Comparison of ENCODE assay signal across 25 cellular contexts in genomic region chr13:92913840-92914239, GRCh38.
"Had no signal": no experiment of that assay in that cellular context is flagged by ENCODE, and none has a peak within 500 bp of the region (broad histone marks: within the 10 kb centered on the region; RNA-seq: fewer than 3 reads in every experiment).

No MANE protein-coding gene starts in this region.

- H3K4me3 ChIP-seq: K562 had no signal

- H3K4me3 Mint-ChIP-seq: IgD-negative memory B cell, T-helper 17 cell had no signal

- H3K4me1 Mint-ChIP-seq: T-helper 17 cell had no signal

- H3K9ac ChIP-seq: KMS-11, SK-N-SH had no signal

- H3K36me3 Mint-ChIP-seq: IgD-negative memory B cell had no signal

- H3K27ac ChIP-seq: HL-60, KMS-11, RWPE1 had no signal

- H3K9me3 ChIP-seq: SK-N-SH had no signal

- H3K27me3 Mint-ChIP-seq: IgD-negative memory B cell, T-helper 17 cell had no signal

- DNase-seq: Kasumi-1, MM.1S, NCI-H1092 treated with DMSO at 0.1 percent for 48 hours, NCI-H1436, NCI-H187, NCI-H2029, NCI-H2081 treated with DMSO at 0.1 percent for 48 hours, NCI-H2171, NCI-H226, NCI-H446, NCI-H510A, NCI-H524 treated with DMSO at 0.1 percent for 48 hours, NCI-H69, NCI-H774, PC-3, SHP77, SK-N-SH, T-helper 1 cell, T-helper 17 cell had no signal

- H3K27ac Mint-ChIP-seq: IgD-negative memory B cell, T-helper 17 cell had no signal

- H3K4me2 ChIP-seq: KMS-11, SK-N-SH had no signal

- ATAC-seq: K562, Panc1, PC-3, T-helper 17 cell had no signal
